ENCODE assay signal across 26 cellular contexts in the genomic region with DNA sequence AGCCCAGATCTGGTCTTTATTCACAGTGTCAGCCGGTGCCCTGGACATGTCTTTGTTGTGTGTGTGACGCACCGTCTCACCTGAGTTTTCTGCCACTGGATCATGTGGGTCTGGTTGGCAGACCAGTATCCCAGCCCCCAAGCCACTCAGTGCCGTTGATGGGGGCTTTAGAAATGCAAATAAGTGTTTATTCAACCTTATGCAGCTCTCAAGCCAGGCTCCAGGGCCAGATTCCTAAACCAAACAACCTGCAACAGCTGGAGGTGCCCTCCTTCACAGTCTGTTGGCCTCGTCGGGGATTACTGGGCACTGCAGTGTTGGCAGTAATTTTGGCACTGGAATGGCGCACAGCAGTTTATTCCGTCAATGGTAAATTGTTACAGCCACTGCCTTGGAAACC. TPM values are rescaled to one million over a fixed set of nuclear protein-coding genes. Genes with fewer than 3 reads are reported as not detected.
A peak's percentile ranks its signal among the peaks of the same experiment; 100 is the strongest.
DNase-seq lines count a peak whose midpoint lies in the region; ATAC-seq, FAIRE-seq and TF ChIP-seq lines count a peak whose summit lies in the region.
"Had no signal": no experiment of that assay in that cellular context is flagged by ENCODE, and none has a peak within 500 bp of the region (broad histone marks: within the 10 kb centered on the region; RNA-seq: fewer than 3 reads in every experiment).

No MANE protein-coding gene starts in this region.

- H4K5ac ChIP-seq in H1 (ENCODE audit: insufficient read length, low read depth, low read length) = peak overlapping the region; percentile 62

- 11% methylated on average over 8 of the region's 8 CpGs; no CpG with 5 or more reads in 1 of the 2 experiments for WGBS in H1 (ENCODE audit: extremely low coverage in 1 of 2, insufficient coverage in 1 of 2, insufficient read length in 1 of 2, insufficient replicate concordance in 2 of 2, low coverage in 1 of 2, low lambda C conversion rate in 2 of 2, missing lambda C conversion rate in 1 of 2), 2 experiments

- no peak overlapping the region for H4K8ac ChIP-seq in H1 (ENCODE audit: extremely low read depth, insufficient read depth, low read length)

- peak overlapping the region; percentile 87 for H2BK5ac ChIP-seq in H1 (ENCODE audit: low read depth, low read length)

- H3K4me2 ChIP-seq in H1 (ENCODE audit: insufficient read depth in 1 of 2, low read depth in 2 of 2, low read length in 2 of 2) = peak overlapping the region; percentile 56 to 66

- H3K4ac ChIP-seq in H1 (replicated peaks; ENCODE audit: insufficient read length, low read depth, low read length) = peak overlapping the region; percentile 83

- H3K23me2 ChIP-seq in H1 (ENCODE audit: low read depth, low read length) = no peaks in the 10 kb centered on the region

- H3K79me2 ChIP-seq in H1 (ENCODE audit: control insufficient read depth in 1 of 2, insufficient read depth in 2 of 2, low read length in 2 of 2) = peaks cover 0 to 38% of the 10 kb centered on the region in 2 experiments; a peak in 2 of 4 replicates

- H2AFZ ChIP-seq in H1 (ENCODE audit: low read length) = no peak overlapping the region

- H3K9ac ChIP-seq in H1 (replicated peaks in 1 of 4; ENCODE audit: extremely low read depth in 1 of 4, low read depth in 3 of 4, low read length in 3 of 4) = peak overlapping the region in 1 of 4 experiments; percentile 16; a peak in 1 of 7 replicates
- H3K9ac ChIP-seq in muscle layer of colon (ENCODE audit: low read length) = no peak overlapping the region

- H2AK5ac ChIP-seq in H1 (ENCODE audit: low read depth, low read length) = peak overlapping the region; percentile 72; the same call in 1 of the 2 replicates

- no peak overlapping the region for H2BK15ac ChIP-seq in H1 (ENCODE audit: low read length)

- POLR2A ChIA-PET in H1 (lab: Charles Lee; ENCODE audit: partially characterized antibody) = interaction anchor here (0.7 to 8.3 kb wide), 27 partner anchors 9 to 127 kb away, joined by 3 to 110 read pairs (median 5); no protein-coding TSS in a partner anchor

- H3K27me3 ChIP-seq in H7 (ENCODE audit: control insufficient read depth, insufficient read depth, low read length) (no peaks in the 10 kb centered on the region), H1 (replicated peaks in 1 of 4; ENCODE audit: control insufficient read depth in 3 of 4, extremely low read depth in 1 of 4, insufficient read depth in 3 of 4, low read length in 3 of 4) (no peaks in the 10 kb centered on the region), muscle layer of colon (ENCODE audit: control insufficient read depth in 1 of 2, insufficient read depth in 2 of 2, low read length in 2 of 2) (no peaks in the 10 kb centered on the region)
- H3K27me3 ChIP-seq: heart left ventricle, upper lobe of right lung had no signal

- no peak overlapping the region for H3K14ac ChIP-seq in H1 (ENCODE audit: insufficient read length)

- TF ChIP-seq POLR2A in H1 (IDR thresholded peaks at IDR 0.05; ENCODE audit: control extremely low read depth in 1 of 2, low read depth in 2 of 2, low read length in 2 of 2) = peak in 1 of 2 experiments; percentile 23; a peak in 1 of 3 replicates

- peak in 1 of 2 experiments; percentile 92; a peak in 1 of 3 replicates for TF ChIP-seq EP300 in H1 (IDR thresholded peaks at IDR 0.05; ENCODE audit: borderline replicate concordance in 1 of 2, low read depth in 2 of 2, low read length in 2 of 2)

- H2BK120ac ChIP-seq in H1 (replicated peaks; ENCODE audit: low read depth, low read length) = no peak overlapping the region

- H2BK20ac ChIP-seq in H1 (ENCODE audit: low read length) = peak overlapping the region; percentile 38; the same call in 1 of the 2 replicates

- H4K91ac ChIP-seq in H1 (replicated peaks; ENCODE audit: insufficient read length, low read length) = peak overlapping the region; percentile 57

- H3K4me3 ChIP-seq in H7 (ENCODE audit: insufficient read depth, low read depth, low read length) (no peak overlapping the region), H1 (ENCODE audit: extremely low read depth in 1 of 4, insufficient read depth in 2 of 4, low read depth in 3 of 4, low read length in 4 of 4) (peak overlapping the region in 2 of 4 experiments; percentile 11 to 37; a peak in 3 of 8 replicates), muscle layer of colon (ENCODE audit: low read depth in 1 of 2, low read length in 2 of 2) (no peak overlapping the region)
- H3K4me3 ChIP-seq: heart left ventricle, skin epidermis, upper lobe of right lung had no signal

- H3K79me1 ChIP-seq in H1 (ENCODE audit: low read depth, low read length) = peaks cover 2% of the 10 kb centered on the region

- no peak overlapping the region for H3K56ac ChIP-seq in H1 (replicated peaks; ENCODE audit: insufficient read length, low read depth, low read length)

- TF ChIP-seq RAD21 in H1 (IDR thresholded peaks at IDR 0.05 in 1 of 2, conservative IDR thresholded peaks at IDR 0.05 in 1 of 2; ENCODE audit: low read depth in 2 of 2, low read length in 2 of 2) = peak in 1 of 2 experiments; percentile 20; a peak in 2 of 4 replicates

- FAIRE-seq in H1 (lab: Jason Lieb, UNC) = peak; percentile 97
- FAIRE-seq: astrocyte had no signal

- peaks cover 22 to 41% (median 39%) of the 10 kb centered on the region in 4 experiments for H3K4me1 ChIP-seq in H1 (replicated peaks in 1 of 4; ENCODE audit: control insufficient read depth in 3 of 4, insufficient read depth in 4 of 4, low read length in 3 of 4)
- H3K4me1 ChIP-seq in muscle layer of colon (ENCODE audit: insufficient read depth, low read length) = peaks cover 79% of the 10 kb centered on the region
- H3K4me1 ChIP-seq: upper lobe of right lung had no signal

- H4K20me1 ChIP-seq in H1 (replicated peaks in 1 of 2; ENCODE audit: control insufficient read depth in 1 of 2, insufficient read depth in 2 of 2, low read length in 2 of 2) = no peaks in the 10 kb centered on the region

- H3K36me3 ChIP-seq in H7 (replicated peaks; ENCODE audit: control insufficient read depth, insufficient read depth, low read length) (peaks cover 14% of the 10 kb centered on the region), H1 (ENCODE audit: control insufficient read depth in 2 of 4, insufficient read depth in 4 of 4, low read length in 3 of 4) (peaks cover 0 to 18% (median 6%) of the 10 kb centered on the region in 4 experiments; a peak in 3 of 8 replicates), muscle layer of colon (ENCODE audit: insufficient read depth, low read length) (no peaks in the 10 kb centered on the region)
- H3K36me3 ChIP-seq: upper lobe of right lung had no signal

- H3K9me3 ChIP-seq in H1 (ENCODE audit: insufficient read depth in 2 of 2, low read depth in 1 of 2, low read length in 1 of 2) (no peaks in the 10 kb centered on the region), muscle layer of colon (ENCODE audit: low read length) (no peaks in the 10 kb centered on the region)
- H3K9me3 ChIP-seq: heart left ventricle, upper lobe of right lung had no signal

- TF ChIP-seq CTCF in H1 (IDR thresholded peaks at IDR 0.05; ENCODE audit: control extremely low read depth in 1 of 3, insufficient read depth in 1 of 3, low read depth in 1 of 3, low read length in 3 of 3) = no peak

- H3K27ac ChIP-seq in H1 (ENCODE audit: low read depth, low read length) = 0 out of 2 replicates have a peak overlapping the region, but pooled peaks have one; percentile 59
- peak overlapping the region; percentile 48 for H3K27ac ChIP-seq in muscle layer of colon (ENCODE audit: low read depth, low read length)
- H3K27ac ChIP-seq: skin epidermis, upper lobe of right lung had no signal

- CTCF ChIA-PET in H1 (lab: Charles Lee; ENCODE audit: partially characterized antibody) = interaction anchor here (1.0 to 4.9 kb wide), 6 partner anchors 10 to 118 kb away, joined by 3 to 28 read pairs (median 6); no protein-coding TSS in a partner anchor

- peak; percentile 77 for DNase-seq in H7
- peak; percentile 27 for DNase-seq in NCI-H1092 (lab: John Stamatoyannopoulos, UW)
- DNase-seq in H1 (ENCODE audit: low read depth in 1 of 2, low spot score in 2 of 2) = peak; percentile 72 to 87
- DNase-seq in occipital lobe (lab: John Stamatoyannopoulos, UW) = no peak
- DNase-seq: activated B cell treated with CpG ODN at 0.5 μM for 24 hours; activated CD4-positive, alpha-beta memory T cell treated with anti-CD3 and anti-CD28 coated beads, Interleukin-2, amount 10 ng/mL, durations not matched to agents 7 days and 5 days; activated naive CD4-positive, alpha-beta T cell treated with anti-CD3 and anti-CD28 coated beads for 36 hours; activated T-cell treated with anti-CD3 and anti-CD28 coated beads, Interleukin-2, amount 50 U/mL, for 24 hours; AML-193; COR-L47; HCEC 1CT; heart left ventricle; kidney glomerular epithelial cell; mesenchymal stem cell; natural killer cell; NCI-H1436; NCI-H2227 treated with DMSO at 0.1 percent for 48 hours; PC-3; stimulated activated naive CD8-positive, alpha-beta T cell treated with anti-CD3 and anti-CD28 coated beads, Interleukin-15, amount 100 ng/mL, for 72 hours; T-helper 2 cell; upper lobe of right lung had no signal

- no peak overlapping the region; the same call in 1 of the 2 replicates for H3K18ac ChIP-seq in H1 (ENCODE audit: extremely low read depth, low read length)

- ATAC-seq in HG03175 (IDR thresholded peaks at IDR 0.05; ENCODE audit: unreplicated experiment) = no peak
- ATAC-seq in GM21825 (IDR thresholded peaks at IDR 0.05; ENCODE audit: unreplicated experiment) = no peak
- ATAC-seq: natural killer cell; PC-3; stimulated activated naive CD8-positive, alpha-beta T cell treated with anti-CD3 and anti-CD28 coated beads, Interleukin-15, amount 100 ng/mL, for 72 hours; upper lobe of right lung had no signal

- peak overlapping the region; percentile 61; the same call in 1 of the 2 replicates for H2BK12ac ChIP-seq in H1 (ENCODE audit: low read depth, low read length)

- H3K23ac ChIP-seq in H1 (ENCODE audit: insufficient read length) = no peak overlapping the region

TF ChIP-seq in H1, 55 proteins besides CTCF, POLR2A, EP300 and RAD21 (continues in another document):
- TF ChIP-seq CBX8 (IDR thresholded peaks at IDR 0.05; ENCODE audit: borderline replicate concordance, low read depth, low read length) (no peak), JUN (IDR thresholded peaks at IDR 0.05; ENCODE audit: low read depth, low read length) (no peak), RBBP5 (IDR thresholded peaks at IDR 0.05; ENCODE audit: borderline replicate concordance, low read depth, low read length) (no peak), TEAD4 (IDR thresholded peaks at IDR 0.05; ENCODE audit: low read depth, low read length) (0 out of 2 replicates have a peak, but pooled peaks have one; percentile 24)

RNA-seq across cellular contexts. Expression of gene FAM124A, which starts 21.6 kb away (rescaled TPM):
- 26.5 and 38.6 TPM in 2 replicates for total RNA-seq in H7 (2014; rRNA removed; shearing (Covaris generic))
- total RNA-seq in H1 (2021; fragmentation: NEBNext Ultra II Directional; extraction: Animal tissue kit (Norgen Biotek cat#: 25700)) = 47.1 and 49.9 TPM in 2 replicates
- 40.7 and 47.1 TPM in 2 replicates for polyA plus RNA-seq in H1 (2011; rRNA removed)
- 27.7 TPM for polyA plus RNA-seq in H1 (2011; cell fraction: cytosol; rRNA removed)
- 38.7 TPM for polyA plus RNA-seq in H1 (2011; cell fraction: nucleus; rRNA removed)
- 29.0 to 33.9 TPM (median 30.6 TPM) in 4 replicates for polyA plus RNA-seq in H1 (2012, experiment 1 of 2)
- 16.3 TPM for polyA plus RNA-seq in H1 (2012, experiment 2 of 2)
- polyA plus RNA-seq in H1 (2013, experiment 1 of 2) = 32.9 TPM
- 34.6 TPM for polyA plus RNA-seq in H1 (2013, experiment 2 of 2)
- polyA minus RNA-seq in H1 (2011; rRNA and poly(A)+ RNA removed) = 38.0 and 39.6 TPM in 2 replicates
- polyA minus RNA-seq in H1 (2011; cell fraction: cytosol; rRNA and poly(A)+ RNA removed) = 34.9 TPM
- polyA minus RNA-seq in H1 (2011; cell fraction: nucleus; rRNA and poly(A)+ RNA removed) = 78.7 TPM
- 13.7 TPM for total RNA-seq in occipital lobe
- total RNA-seq: activated B cell treated with CpG ODN at 0.5 μM for 24 hours; activated naive CD4-positive, alpha-beta T cell treated with anti-CD3 and anti-CD28 coated beads for 36 hours; natural killer cell had no signal
